15 cellular contexts compared by ENCODE assay signal in the genomic region with DNA sequence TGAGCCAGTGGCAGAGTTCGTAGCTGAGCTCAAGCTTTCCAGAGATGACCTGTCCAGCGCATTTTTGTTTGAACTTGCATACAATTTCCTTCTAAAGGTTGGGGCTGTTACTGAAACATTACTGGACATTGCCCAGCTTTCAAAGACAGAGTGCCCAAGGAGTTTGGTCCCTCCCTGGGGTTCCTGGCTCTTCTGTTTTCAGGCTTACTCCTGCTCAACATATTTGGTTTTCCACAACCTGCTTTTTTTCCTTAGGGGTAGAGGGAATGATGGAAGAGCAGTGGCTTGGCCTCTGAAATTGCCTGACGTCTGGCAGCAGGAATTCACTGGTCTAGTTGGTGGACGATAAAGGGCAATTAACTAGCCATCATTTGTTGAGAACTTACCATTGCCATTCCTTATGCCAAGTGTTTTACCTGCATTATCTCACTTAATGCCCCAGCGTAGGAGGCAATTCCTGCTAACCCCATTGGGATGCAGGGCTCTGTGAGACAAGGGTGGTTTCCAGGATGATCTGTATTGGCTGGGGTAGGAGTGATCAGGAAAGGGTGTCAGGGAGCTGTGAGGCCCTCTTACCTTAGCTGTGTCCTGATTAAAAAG. TPM values are rescaled to one million over a fixed set of nuclear protein-coding genes. Genes with fewer than 3 reads are reported as not detected.
A peak's percentile ranks its signal among the peaks of the same experiment; 100 is the strongest.
DNase-seq lines count a peak whose midpoint lies in the region; FAIRE-seq and TF ChIP-seq lines count a peak whose summit lies in the region.
"Had no signal": no experiment of that assay in that cellular context is flagged by ENCODE, and none has a peak within 500 bp of the region (broad histone marks: within the 10 kb centered on the region; RNA-seq: fewer than 3 reads in every experiment).

No MANE protein-coding gene starts in this region.

- H3K4me3 ChIP-seq in HEK293 (ENCODE audit: low read depth, low read length) (no peak overlapping the region), H1 (ENCODE audit: extremely low read depth in 1 of 4, insufficient read depth in 2 of 4, low read depth in 3 of 4, low read length in 4 of 4) (no peak overlapping the region)
- H3K4me3 ChIP-seq: mucosa of descending colon, spleen had no signal

- H2BK15ac ChIP-seq in H1 (ENCODE audit: low read length) = no peak overlapping the region

- peak overlapping the region; percentile 61 to 79; a peak in 2 of 4 replicates for H3K4me2 ChIP-seq in H1 (ENCODE audit: insufficient read depth in 1 of 2, low read depth in 2 of 2, low read length in 2 of 2)

- no peak for TF ChIP-seq EP300 in H1 (IDR thresholded peaks at IDR 0.05; ENCODE audit: borderline replicate concordance in 1 of 2, low read depth in 2 of 2, low read length in 2 of 2)

- H3K4me1 ChIP-seq in HEK293 (ENCODE audit: control insufficient read depth, insufficient read depth, low read length) (peaks cover 10% of the 10 kb centered on the region), H1 (replicated peaks in 1 of 4; ENCODE audit: control insufficient read depth in 3 of 4, insufficient read depth in 4 of 4, low read length in 3 of 4) (peaks cover 0 to 10% (median 7%) of the 10 kb centered on the region in 4 experiments; a peak in 6 of 7 replicates)

- no peak overlapping the region for H3K27ac Mint-ChIP-seq in osteocyte (ENCODE audit: unreplicated experiment)
- H3K27ac Mint-ChIP-seq: B cell had no signal

- no peak overlapping the region for H3K4ac ChIP-seq in H1 (replicated peaks; ENCODE audit: insufficient read length, low read depth, low read length)

- no peak overlapping the region for H2BK20ac ChIP-seq in H1 (ENCODE audit: low read length)

- peak in 1 of 2 experiments; percentile 23 for DNase-seq in H1 (ENCODE audit: low read depth in 1 of 2, low spot score in 2 of 2)
- peak; percentile 11 for DNase-seq in osteocyte (ENCODE audit: extremely low spot score, unreplicated experiment)
- no peak for DNase-seq in COR-L47 (lab: John Stamatoyannopoulos, UW)
- DNase-seq in cerebellar nuclear complex (lab: John Stamatoyannopoulos, UW) = no peak
- DNase-seq in activated CD4-positive, alpha-beta T cell treated with anti-CD3 and anti-CD28 coated beads for 4 hours = no peak
- DNase-seq in dermis blood vessel endothelial cell = no peak
- DNase-seq: erythroblast, Kasumi-1, spleen, T-helper 17 cell had no signal

- no peak overlapping the region for H2BK120ac ChIP-seq in H1 (replicated peaks; ENCODE audit: low read depth, low read length)

- H4K20me1 ChIP-seq in H1 (replicated peaks in 1 of 2; ENCODE audit: control insufficient read depth in 1 of 2, insufficient read depth in 2 of 2, low read length in 2 of 2) = no peaks in the 10 kb centered on the region

- H2AFZ ChIP-seq in H1 (ENCODE audit: low read length) = no peak overlapping the region

- CTCF ChIA-PET in HEK293 (lab: Yijun Ruan, JAX) (interaction anchor here (0.6 kb wide), 1 partner anchor 67 kb away, joined by 5 read pairs; no protein-coding TSS in a partner anchor), H1 (lab: Charles Lee; ENCODE audit: partially characterized antibody) (interaction anchor here (1.0 to 2.9 kb wide), 4 partner anchors 19 to 192 kb away, joined by 3 to 8 read pairs (median 6); no protein-coding TSS in a partner anchor)

- peaks cover 6% of the 10 kb centered on the region; the same call in 1 of the 2 replicates for H3K23me2 ChIP-seq in H1 (ENCODE audit: low read depth, low read length)

- no peak for FAIRE-seq in H1 (lab: Jason Lieb, UNC)

- peaks cover 4% of the 10 kb centered on the region for H3K9me3 Mint-ChIP-seq in osteocyte (ENCODE audit: unreplicated experiment)
- H3K9me3 Mint-ChIP-seq: central memory CD8-positive, alpha-beta T cell had no signal

- TF ChIP-seq POLR2A in H1 (IDR thresholded peaks at IDR 0.05; ENCODE audit: control extremely low read depth in 1 of 2, low read depth in 2 of 2, low read length in 2 of 2) = no peak

- no peaks in the 10 kb centered on the region for H3K79me2 ChIP-seq in H1 (ENCODE audit: control insufficient read depth in 1 of 2, insufficient read depth in 2 of 2, low read length in 2 of 2)

- no peak overlapping the region for H3K18ac ChIP-seq in H1 (ENCODE audit: extremely low read depth, low read length)

- H3K4me3 Mint-ChIP-seq in osteocyte (ENCODE audit: unreplicated experiment) = no peak overlapping the region
- H3K4me3 Mint-ChIP-seq: B cell; central memory CD8-positive, alpha-beta T cell; T-helper 17 cell had no signal

- 83% methylated on average over 5 of the region's 5 CpGs; no CpG with 5 or more reads in 1 of the 2 experiments for WGBS in H1 (ENCODE audit: extremely low coverage in 1 of 2, insufficient coverage in 1 of 2, insufficient read length in 1 of 2, insufficient replicate concordance in 2 of 2, low coverage in 1 of 2, low lambda C conversion rate in 2 of 2, missing lambda C conversion rate in 1 of 2), 2 experiments

- POLR2A ChIA-PET in HEK293 (lab: Yijun Ruan, JAX) = no interaction called here
- POLR2A ChIA-PET in H1 (lab: Charles Lee; ENCODE audit: partially characterized antibody) = interaction anchor here (0.9 kb wide), 1 partner anchor 129 kb away, joined by 3 read pairs; no protein-coding TSS in a partner anchor

- TF ChIP-seq CTCF in 22Rv1 (IDR thresholded peaks at IDR 0.05) (no peak), HEK293 (tag by site-specific recombination; IDR thresholded peaks at IDR 0.05) (no peak), H1 (IDR thresholded peaks at IDR 0.05; ENCODE audit: control extremely low read depth in 1 of 3, insufficient read depth in 1 of 3, low read depth in 1 of 3, low read length in 3 of 3) (no peak), osteocyte (IDR thresholded peaks at IDR 0.05) (no peak)

- H3K9me3 ChIP-seq in HEK293 (ENCODE audit: control insufficient read depth, insufficient read depth, low read depth, low read length) (no peaks in the 10 kb centered on the region), H1 (ENCODE audit: insufficient read depth in 2 of 2, low read depth in 1 of 2, low read length in 1 of 2) (no peaks in the 10 kb centered on the region)
- H3K9me3 ChIP-seq: mucosa of descending colon had no signal

- no peak overlapping the region for H4K91ac ChIP-seq in H1 (replicated peaks; ENCODE audit: insufficient read length, low read length)

- no peaks in the 10 kb centered on the region for H3K36me3 ChIP-seq in HEK293 (ENCODE audit: control insufficient read depth in 2 of 2, insufficient read depth in 1 of 2, low read length in 2 of 2)
- H3K36me3 ChIP-seq in H1 (ENCODE audit: control insufficient read depth in 2 of 4, insufficient read depth in 4 of 4, low read length in 3 of 4) = no peaks in the 10 kb centered on the region
- H3K36me3 ChIP-seq: spleen had no signal

- H3K36me3 Mint-ChIP-seq in osteocyte (ENCODE audit: unreplicated experiment) = peaks cover 3% of the 10 kb centered on the region

- no peak overlapping the region for H3K9ac ChIP-seq in H1 (replicated peaks in 1 of 4; ENCODE audit: extremely low read depth in 1 of 4, low read depth in 3 of 4, low read length in 3 of 4)

- H3K27ac ChIP-seq in 22Rv1 (peak overlapping the region; percentile 76), HEK293 (ENCODE audit: extremely low read depth, low read depth, low read length) (no peak overlapping the region), H1 (ENCODE audit: low read depth, low read length) (no peak overlapping the region)
- H3K27ac ChIP-seq: spleen had no signal

- peaks cover 0 to 29% (median 19%) of the 10 kb centered on the region in 4 experiments; a peak in 6 of 7 replicates for H3K27me3 ChIP-seq in H1 (replicated peaks in 1 of 4; ENCODE audit: control insufficient read depth in 3 of 4, extremely low read depth in 1 of 4, insufficient read depth in 3 of 4, low read length in 3 of 4)
- H3K27me3 ChIP-seq: spleen had no signal

- no peak overlapping the region for H2BK12ac ChIP-seq in H1 (ENCODE audit: low read depth, low read length)

- H3K23ac ChIP-seq in H1 (ENCODE audit: insufficient read length) = no peak overlapping the region

- H4K5ac ChIP-seq in H1 (ENCODE audit: insufficient read length, low read depth, low read length) = no peak overlapping the region

- H3K4me1 Mint-ChIP-seq in osteocyte (ENCODE audit: unreplicated experiment) = peaks cover 5% of the 10 kb centered on the region
- H3K4me1 Mint-ChIP-seq: B cell; central memory CD8-positive, alpha-beta T cell had no signal

- no peak overlapping the region for H3K14ac ChIP-seq in H1 (ENCODE audit: insufficient read length)

- H2AK5ac ChIP-seq in H1 (ENCODE audit: low read depth, low read length) = no peak overlapping the region

- no peaks in the 10 kb centered on the region for H3K79me1 ChIP-seq in H1 (ENCODE audit: low read depth, low read length)

- peaks cover 14% of the 10 kb centered on the region for H3K27me3 Mint-ChIP-seq in osteocyte (ENCODE audit: unreplicated experiment)
- H3K27me3 Mint-ChIP-seq: B cell; central memory CD8-positive, alpha-beta T cell; T-helper 17 cell had no signal

- TF ChIP-seq RAD21 in H1 (IDR thresholded peaks at IDR 0.05 in 1 of 2, conservative IDR thresholded peaks at IDR 0.05 in 1 of 2; ENCODE audit: low read depth in 2 of 2, low read length in 2 of 2) = no peak

- no peak overlapping the region for H2BK5ac ChIP-seq in H1 (ENCODE audit: low read depth, low read length)

- H4K8ac ChIP-seq in H1 (ENCODE audit: extremely low read depth, insufficient read depth, low read length) = no peak overlapping the region

- no peak overlapping the region for H3K56ac ChIP-seq in H1 (replicated peaks; ENCODE audit: insufficient read length, low read depth, low read length)

RNA-seq across cellular contexts. Expression of gene RGS3, which starts 1.2 kb away (rescaled TPM):
- 18.2 TPM in 2 replicates for total RNA-seq in H1 (2021; fragmentation: NEBNext Ultra II Directional; extraction: Animal tissue kit (Norgen Biotek cat#: 25700))
- polyA plus RNA-seq in H1 (2011; rRNA removed) = 12.6 and 15.1 TPM in 2 replicates
- polyA plus RNA-seq in H1 (2011; cell fraction: cytosol; rRNA removed) = 19.4 TPM
- polyA plus RNA-seq in H1 (2011; cell fraction: nucleus; rRNA removed) = 23.9 TPM
- polyA plus RNA-seq in H1 (2012, experiment 1 of 2) = 17.7 to 20.9 TPM (median 18.5 TPM) in 4 replicates
- 19.6 TPM for polyA plus RNA-seq in H1 (2012, experiment 2 of 2)
- 11.8 TPM for polyA plus RNA-seq in H1 (2013, experiment 1 of 2)
- polyA plus RNA-seq in H1 (2013, experiment 2 of 2) = 13.7 TPM
- 21.1 and 22.2 TPM in 2 replicates for polyA minus RNA-seq in H1 (2011; rRNA and poly(A)+ RNA removed)
- 13.9 TPM for polyA minus RNA-seq in H1 (2011; cell fraction: cytosol; rRNA and poly(A)+ RNA removed)
- polyA minus RNA-seq in H1 (2011; cell fraction: nucleus; rRNA and poly(A)+ RNA removed) = 42.0 TPM
- total RNA-seq in osteocyte = 53.8 and 67.8 TPM in 2 replicates
- 294 and 415 TPM in 2 replicates for total RNA-seq in dermis blood vessel endothelial cell

RNA-seq across cellular contexts. Expression of gene C9orf43, which starts 54.2 kb away (rescaled TPM):
- total RNA-seq in H1 (2021; fragmentation: NEBNext Ultra II Directional; extraction: Animal tissue kit (Norgen Biotek cat#: 25700)) = 0.36 and 0.52 TPM in 2 replicates
- polyA plus RNA-seq in H1 (2011; rRNA removed) = 0.35 and 0.44 TPM in 2 replicates
- 0.78 TPM for polyA plus RNA-seq in H1 (2011; cell fraction: cytosol; rRNA removed)
- polyA plus RNA-seq in H1 (2011; cell fraction: nucleus; rRNA removed) = 0.78 TPM
- polyA plus RNA-seq in H1 (2012, experiment 1 of 2) = 0.32 to 0.84 TPM (median 0.48 TPM) in 3 of 4 replicates, not detected in the other
- polyA plus RNA-seq in H1 (2012, experiment 2 of 2) = not detected
- polyA plus RNA-seq in H1 (2013, experiment 1 of 2) = 0.43 TPM
- polyA plus RNA-seq in H1 (2013, experiment 2 of 2) = 0.37 TPM
- polyA minus RNA-seq in H1 (2011; rRNA and poly(A)+ RNA removed) = 0.32 and 0.82 TPM in 2 replicates
- polyA minus RNA-seq in H1 (2011; cell fraction: cytosol; rRNA and poly(A)+ RNA removed) = 1.8 TPM
- polyA minus RNA-seq in H1 (2011; cell fraction: nucleus; rRNA and poly(A)+ RNA removed) = 2.0 TPM
- 0.43 and 0.55 TPM in 2 replicates for total RNA-seq in osteocyte
- total RNA-seq in dermis blood vessel endothelial cell = 0.23 TPM in 1 of 2 replicates, not detected in the other

RNA-seq across cellular contexts. Expression of gene POLE3, which starts 54.3 kb away (rescaled TPM):
- total RNA-seq in H1 (2021; fragmentation: NEBNext Ultra II Directional; extraction: Animal tissue kit (Norgen Biotek cat#: 25700)) = 49.1 and 52.7 TPM in 2 replicates
- polyA plus RNA-seq in H1 (2011; rRNA removed) = 52.2 and 77.3 TPM in 2 replicates
- 73.0 TPM for polyA plus RNA-seq in H1 (2011; cell fraction: cytosol; rRNA removed)
- polyA plus RNA-seq in H1 (2011; cell fraction: nucleus; rRNA removed) = 36.8 TPM
- polyA plus RNA-seq in H1 (2012, experiment 1 of 2) = 47.0 to 55.8 TPM (median 47.5 TPM) in 4 replicates
- polyA plus RNA-seq in H1 (2012, experiment 2 of 2) = 27.8 TPM
- 53.5 TPM for polyA plus RNA-seq in H1 (2013, experiment 1 of 2)
- polyA plus RNA-seq in H1 (2013, experiment 2 of 2) = 56.1 TPM
- polyA minus RNA-seq in H1 (2011; rRNA and poly(A)+ RNA removed) = 27.5 and 30.8 TPM in 2 replicates
- polyA minus RNA-seq in H1 (2011; cell fraction: cytosol; rRNA and poly(A)+ RNA removed) = 11.4 TPM
- polyA minus RNA-seq in H1 (2011; cell fraction: nucleus; rRNA and poly(A)+ RNA removed) = 27.7 TPM
- total RNA-seq in osteocyte = 32.0 and 35.5 TPM in 2 replicates
- total RNA-seq in dermis blood vessel endothelial cell = 57.2 and 61.5 TPM in 2 replicates
